ENCODE assay signal across 12 cellular contexts in genomic region chr1:201718346-201719202, GRCh38.
DNase-seq lines count a peak whose midpoint lies in the region; TF ChIP-seq lines count a peak whose summit lies in the region.
"Had no signal": no experiment of that assay in that cellular context is flagged by ENCODE, and none has a peak within 500 bp of the region (broad histone marks: within the 10 kb centered on the region; RNA-seq: fewer than 3 reads in every experiment).

No MANE protein-coding gene starts in this region.

- intact Hi-C loops in head of caudate nucleus (cut with DNase I): no loop called here

- in situ Hi-C loops in G401 (cut with HindIII; ENCODE audit: low sequenced_read_pairs): loop anchor here (5.0 kb wide), 1 partner anchor 34 kb away; no protein-coding TSS in a partner anchor

- TF ChIP-seq POLR2A in Peyer's patch (IDR thresholded peaks at IDR 0.05): no peak

- H3K36me3 ChIP-seq in Peyer's patch (no peaks in the 10 kb centered on the region), skeletal muscle tissue (ENCODE audit: control insufficient read depth in 3 of 3, insufficient read depth in 3 of 3, low read length in 3 of 3) (peaks cover 0 to 6% (median 4%) of the 10 kb centered on the region in 3 donors)

- no peak overlapping the region for H3K4me3 ChIP-seq in Peyer's patch
- no peak overlapping the region for H3K4me3 ChIP-seq in skeletal muscle tissue (ENCODE audit: low read length in 3 of 3)

- no peak for TF ChIP-seq CTCF in Peyer's patch (IDR thresholded peaks at IDR 0.05)

- no peaks in the 10 kb centered on the region for H3K27me3 ChIP-seq in Peyer's patch
- H3K27me3 ChIP-seq in skeletal muscle tissue (ENCODE audit: control insufficient read depth in 3 of 3, insufficient read depth in 3 of 3, low read length in 3 of 3): no peaks in the 10 kb centered on the region

- peak; percentile 30 for DNase-seq in G401 (ENCODE audit: low spot score)
- peak in 1 of 3 donors; percentile 3 for DNase-seq in Peyer's patch
- DNase-seq in head of caudate nucleus: peak in 26 of 42 donors; percentile 42 to 87 (median 70)
- no peak for DNase-seq in NCI-H1105 (lab: John Stamatoyannopoulos, UW)
- no peak for DNase-seq in NCI-H774 (lab: John Stamatoyannopoulos, UW)
- DNase-seq in NCI-H748 (lab: John Stamatoyannopoulos, UW; ENCODE audit: unreplicated experiment): no peak
- DNase-seq in SKM-1 treated with dmso at 0.1 percent for 144 hours (lab: John Stamatoyannopoulos, UW; ENCODE audit: unreplicated experiment): no peak
- DNase-seq: NCI-H1105 treated with DMSO at 0.1 percent for 48 hours, NCI-H526 treated with DMSO at 0.1 percent for 48 hours, SIG-M5, small intestine had no signal

- H3K9me3 ChIP-seq in Peyer's patch: no peaks in the 10 kb centered on the region
- peaks cover 0 to 3% (median 0%) of the 10 kb centered on the region in 3 donors for H3K9me3 ChIP-seq in skeletal muscle tissue (ENCODE audit: control insufficient read depth in 3 of 3, low read length in 3 of 3)

- H3K9ac ChIP-seq in skeletal muscle tissue (ENCODE audit: low read depth in 1 of 3, low read length in 3 of 3): no peak overlapping the region

- H3K4me1 ChIP-seq in Peyer's patch: peaks cover 0 to 57% (median 11%) of the 10 kb centered on the region in 4 donors
- H3K4me1 ChIP-seq in skeletal muscle tissue (ENCODE audit: control insufficient read depth in 3 of 3, insufficient read depth in 3 of 3, low read length in 3 of 3): peaks cover 54 to 67% (median 62%) of the 10 kb centered on the region in 3 donors

- H3K27ac ChIP-seq in Peyer's patch (peak overlapping the region in 3 of 4 donors; percentile 28 to 79 (median 49)), skeletal muscle tissue (ENCODE audit: low read depth, low read length) (peak overlapping the region; percentile 79)

Comparison
In these comparisons a context has a peak if more than half of its experiments do, and no peak if none do; other contexts are left out.
1. DNase-seq: peak in G401 (single experiment) and head of caudate nucleus (26 of 42); none in NCI-H1105 (single experiment), NCI-H774 (single experiment), NCI-H748 (single experiment) and SKM-1 treated with dmso at 0.1 percent for 144 hours (single experiment).